ENCODE assay signal across 16 cellular contexts in genomic region chr7:103651558-103651957, GRCh38.
"Had no signal": no experiment of that assay in that cellular context is flagged by ENCODE, and none has a peak within 500 bp of the region (broad histone marks: within the 10 kb centered on the region; RNA-seq: fewer than 3 reads in every experiment).

No MANE protein-coding gene starts in this region.

- H3K27me3 ChIP-seq: MG63 had no signal

- ATAC-seq: Panc1, SK-N-SH treated with all-trans-retinoic acid at 6 μM for 48 hours had no signal

- H3K9me3 ChIP-seq: MG63 had no signal

- H3K27ac ChIP-seq: RWPE1 had no signal

- H3K4me3 ChIP-seq: MG63 had no signal

- DNase-seq: Karpas-422, KG1, MG63, NCI-H1092, NCI-H1694 treated with DMSO at 0.1 percent for 48 hours, NCI-H1930, NCI-H2081, NCI-H345, NCI-H446 treated with DMSO at 0.1 percent for 48 hours, NCI-H510A treated with DMSO at 0.1 percent for 48 hours, NCI-H526, SHP77, T-helper 1 cell had no signal

- H3K36me3 ChIP-seq: MG63 had no signal
